Comparison of ENCODE assay signal across 1 cellular context in the genomic region with DNA sequence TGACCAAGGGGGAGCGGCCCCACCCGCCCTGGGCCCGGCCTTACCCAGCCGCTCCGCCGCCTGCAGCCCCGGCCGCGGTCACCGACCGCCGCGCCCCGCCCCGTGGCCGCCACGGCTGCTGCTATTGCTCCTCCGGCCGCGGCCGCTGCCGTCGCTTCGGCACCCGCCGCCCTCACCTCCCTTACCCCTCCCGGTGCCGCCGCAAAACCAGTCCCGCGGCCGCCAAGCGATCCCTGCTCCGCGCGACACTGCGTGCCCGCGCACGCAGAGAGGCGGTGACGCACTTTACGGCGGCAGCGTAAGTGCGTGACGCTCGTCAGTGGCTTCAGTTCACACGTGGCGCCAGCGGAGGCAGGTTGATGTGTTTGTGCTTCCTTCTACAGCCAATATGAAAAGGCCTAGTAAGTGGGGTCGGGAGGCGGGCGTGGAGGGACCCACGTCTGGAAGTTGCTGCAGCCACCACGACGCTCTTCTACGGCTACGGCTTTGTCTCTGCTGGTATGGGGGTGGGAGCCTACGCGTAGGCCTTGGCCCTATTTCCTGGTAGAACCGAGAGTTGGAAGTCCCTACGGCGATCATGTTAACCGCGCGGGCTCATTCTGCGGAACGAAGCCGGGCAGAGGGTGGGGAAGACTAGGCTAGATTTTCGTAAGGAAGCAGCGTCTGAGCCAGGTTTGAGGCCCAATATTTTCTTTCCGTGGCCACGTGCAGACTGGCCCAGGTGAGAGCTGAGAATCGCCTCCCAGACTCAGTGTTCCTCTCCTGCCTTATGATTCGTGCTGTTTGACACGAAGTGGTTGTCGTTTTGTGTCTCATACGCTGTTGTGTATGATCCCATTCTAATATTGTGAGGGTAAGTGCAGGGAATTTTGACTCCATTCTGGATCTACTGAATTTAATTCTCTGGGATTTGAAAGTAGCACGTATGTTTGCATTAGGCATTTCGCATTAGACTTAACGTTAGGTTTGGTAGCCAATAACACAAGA.
TF ChIP-seq lines count a peak whose summit lies in the region.

A gene with protein sequence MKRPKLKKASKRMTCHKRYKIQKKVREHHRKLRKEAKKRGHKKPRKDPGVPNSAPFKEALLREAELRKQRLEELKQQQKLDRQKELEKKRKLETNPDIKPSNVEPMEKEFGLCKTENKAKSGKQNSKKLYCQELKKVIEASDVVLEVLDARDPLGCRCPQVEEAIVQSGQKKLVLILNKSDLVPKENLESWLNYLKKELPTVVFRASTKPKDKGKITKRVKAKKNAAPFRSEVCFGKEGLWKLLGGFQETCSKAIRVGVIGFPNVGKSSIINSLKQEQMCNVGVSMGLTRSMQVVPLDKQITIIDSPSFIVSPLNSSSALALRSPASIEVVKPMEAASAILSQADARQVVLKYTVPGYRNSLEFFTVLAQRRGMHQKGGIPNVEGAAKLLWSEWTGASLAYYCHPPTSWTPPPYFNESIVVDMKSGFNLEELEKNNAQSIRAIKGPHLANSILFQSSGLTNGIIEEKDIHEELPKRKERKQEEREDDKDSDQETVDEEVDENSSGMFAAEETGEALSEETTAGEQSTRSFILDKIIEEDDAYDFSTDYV (plus strand): TSS at position 328 of the 987 bp plus-strand sequence. CDS start 61 bp downstream, at position 389.
A gene (minus strand): TSS at position 209 of the 987 bp plus-strand sequence.

TF ChIP-seq in H1, 55 proteins besides CTCF, POLR2A, EP300 and RAD21 (continues in another document):
- no peak for TF ChIP-seq CBX5 (IDR thresholded peaks at IDR 0.05; ENCODE audit: low read depth, low read length)
- TF ChIP-seq BRCA1 (IDR thresholded peaks at IDR 0.05; ENCODE audit: low read depth, low read length) = no peak
- TF ChIP-seq SUZ12 (IDR thresholded peaks at IDR 0.05; ENCODE audit: low read length) = no peak; the same call in 1 of the 2 replicates
- no peak for TF ChIP-seq POU5F1 (IDR thresholded peaks at IDR 0.05; ENCODE audit: low read depth, low read length)
- no peak for TF ChIP-seq MAFK (IDR thresholded peaks at IDR 0.05; ENCODE audit: low read depth, low read length)
- TF ChIP-seq CEBPB (IDR thresholded peaks at IDR 0.05; ENCODE audit: low read depth, low read length) = no peak
- no peak for TF ChIP-seq BACH1 (IDR thresholded peaks at IDR 0.05; ENCODE audit: low read length)
- TF ChIP-seq EZH2 (IDR thresholded peaks at IDR 0.05; ENCODE audit: low read depth, low read length, severe bottlenecking) = no peak
- peak; percentile 86 for TF ChIP-seq PHF8 (conservative IDR thresholded peaks at IDR 0.05; ENCODE audit: low read depth, low read length)
- no peak for TF ChIP-seq HDAC6 (IDR thresholded peaks at IDR 0.05; ENCODE audit: low read depth, low read length)
- peak; percentile 2 for TF ChIP-seq CTBP2 (IDR thresholded peaks at IDR 0.05; ENCODE audit: borderline replicate concordance, insufficient read depth, insufficient read length, low read length)
- no peak; the same call in 1 of the 2 replicates for TF ChIP-seq KDM5A (IDR thresholded peaks at IDR 0.05; ENCODE audit: low read length)
- TF ChIP-seq SRF (IDR thresholded peaks at IDR 0.05; ENCODE audit: low read depth, low read length) = no peak
- TF ChIP-seq TAF7 (optimal IDR thresholded peaks at IDR 0.05; ENCODE audit: borderline replicate concordance, low read depth, low read length) = peak; percentile 89
- no peak for TF ChIP-seq CHD2 (IDR thresholded peaks at IDR 0.05; ENCODE audit: low read length)
- TF ChIP-seq RXRA (IDR thresholded peaks at IDR 0.05; ENCODE audit: insufficient read depth, low read depth, low read length) = no peak
- TF ChIP-seq RFX5 (IDR thresholded peaks at IDR 0.05; ENCODE audit: borderline replicate concordance, low read depth, low read length) = no peak
- no peak for TF ChIP-seq BCL11A (IDR thresholded peaks at IDR 0.05; ENCODE audit: low read depth in 2 of 2, low read length in 2 of 2)
- no peak for TF ChIP-seq NANOG (IDR thresholded peaks at IDR 0.05; ENCODE audit: insufficient read depth, low read depth, low read length, poor library complexity, severe bottlenecking)
- TF ChIP-seq, protein P1, sequence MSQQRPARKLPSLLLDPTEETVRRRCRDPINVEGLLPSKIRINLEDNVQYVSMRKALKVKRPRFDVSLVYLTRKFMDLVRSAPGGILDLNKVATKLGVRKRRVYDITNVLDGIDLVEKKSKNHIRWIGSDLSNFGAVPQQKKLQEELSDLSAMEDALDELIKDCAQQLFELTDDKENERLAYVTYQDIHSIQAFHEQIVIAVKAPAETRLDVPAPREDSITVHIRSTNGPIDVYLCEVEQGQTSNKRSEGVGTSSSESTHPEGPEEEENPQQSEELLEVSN (IDR thresholded peaks at IDR 0.05) = peak; percentile 16; the same call in 1 of the 2 replicates
- peak; percentile 98 for TF ChIP-seq TAF1 (IDR thresholded peaks at IDR 0.05; ENCODE audit: low read depth, low read length)
- peak; percentile 96 for TF ChIP-seq TBP (IDR thresholded peaks at IDR 0.05; ENCODE audit: low read depth, low read length)
- no peak for TF ChIP-seq GTF2F1 (IDR thresholded peaks at IDR 0.05; ENCODE audit: borderline replicate concordance, low read depth, low read length)
- TF ChIP-seq NRF1 (IDR thresholded peaks at IDR 0.05; ENCODE audit: low read depth, low read length) = peak; percentile 18; the same call in 1 of the 2 replicates
- no peak for TF ChIP-seq EGR1 (IDR thresholded peaks at IDR 0.05; ENCODE audit: borderline replicate concordance, low read depth, low read length)
- TF ChIP-seq SP1 (IDR thresholded peaks at IDR 0.05; ENCODE audit: low read depth, low read length) = no peak
- no peak for TF ChIP-seq CBX8 (IDR thresholded peaks at IDR 0.05; ENCODE audit: borderline replicate concordance, low read depth, low read length)
- TF ChIP-seq JUND (IDR thresholded peaks at IDR 0.05; ENCODE audit: low read length) = peak; percentile 32; the same call in 1 of the 2 replicates
- no peak for TF ChIP-seq FOSL1 (IDR thresholded peaks at IDR 0.05; ENCODE audit: insufficient read depth, low read depth, low read length)
- TF ChIP-seq RBBP5 (IDR thresholded peaks at IDR 0.05; ENCODE audit: borderline replicate concordance, low read depth, low read length) = peak; percentile 77; the same call in 1 of the 2 replicates
- no peak for TF ChIP-seq JUN (IDR thresholded peaks at IDR 0.05; ENCODE audit: low read depth, low read length)
- TF ChIP-seq SP2 (IDR thresholded peaks at IDR 0.05; ENCODE audit: low read length) = no peak
- TF ChIP-seq SAP30 (IDR thresholded peaks at IDR 0.05; ENCODE audit: insufficient read depth, insufficient replicate concordance, low read length) = peak; percentile 98
- TF ChIP-seq SIN3A (conservative IDR thresholded peaks at IDR 0.05 in 1 of 2, IDR thresholded peaks at IDR 0.05 in 1 of 2; ENCODE audit: low read depth in 1 of 2, low read length in 2 of 2) = peak; percentile 17 to 92; a peak in 2 of 4 replicates
- TF ChIP-seq, protein P2, sequence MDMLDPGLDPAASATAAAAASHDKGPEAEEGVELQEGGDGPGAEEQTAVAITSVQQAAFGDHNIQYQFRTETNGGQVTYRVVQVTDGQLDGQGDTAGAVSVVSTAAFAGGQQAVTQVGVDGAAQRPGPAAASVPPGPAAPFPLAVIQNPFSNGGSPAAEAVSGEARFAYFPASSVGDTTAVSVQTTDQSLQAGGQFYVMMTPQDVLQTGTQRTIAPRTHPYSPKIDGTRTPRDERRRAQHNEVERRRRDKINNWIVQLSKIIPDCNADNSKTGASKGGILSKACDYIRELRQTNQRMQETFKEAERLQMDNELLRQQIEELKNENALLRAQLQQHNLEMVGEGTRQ (IDR thresholded peaks at IDR 0.05; ENCODE audit: low read length) = 0 out of 2 replicates have a peak, but pooled peaks have one; percentile 20
- TF ChIP-seq, protein P3, sequence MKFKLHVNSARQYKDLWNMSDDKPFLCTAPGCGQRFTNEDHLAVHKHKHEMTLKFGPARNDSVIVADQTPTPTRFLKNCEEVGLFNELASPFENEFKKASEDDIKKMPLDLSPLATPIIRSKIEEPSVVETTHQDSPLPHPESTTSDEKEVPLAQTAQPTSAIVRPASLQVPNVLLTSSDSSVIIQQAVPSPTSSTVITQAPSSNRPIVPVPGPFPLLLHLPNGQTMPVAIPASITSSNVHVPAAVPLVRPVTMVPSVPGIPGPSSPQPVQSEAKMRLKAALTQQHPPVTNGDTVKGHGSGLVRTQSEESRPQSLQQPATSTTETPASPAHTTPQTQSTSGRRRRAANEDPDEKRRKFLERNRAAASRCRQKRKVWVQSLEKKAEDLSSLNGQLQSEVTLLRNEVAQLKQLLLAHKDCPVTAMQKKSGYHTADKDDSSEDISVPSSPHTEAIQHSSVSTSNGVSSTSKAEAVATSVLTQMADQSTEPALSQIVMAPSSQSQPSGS (IDR thresholded peaks at IDR 0.05; ENCODE audit: low read length) = no peak
- TF ChIP-seq, protein P4, sequence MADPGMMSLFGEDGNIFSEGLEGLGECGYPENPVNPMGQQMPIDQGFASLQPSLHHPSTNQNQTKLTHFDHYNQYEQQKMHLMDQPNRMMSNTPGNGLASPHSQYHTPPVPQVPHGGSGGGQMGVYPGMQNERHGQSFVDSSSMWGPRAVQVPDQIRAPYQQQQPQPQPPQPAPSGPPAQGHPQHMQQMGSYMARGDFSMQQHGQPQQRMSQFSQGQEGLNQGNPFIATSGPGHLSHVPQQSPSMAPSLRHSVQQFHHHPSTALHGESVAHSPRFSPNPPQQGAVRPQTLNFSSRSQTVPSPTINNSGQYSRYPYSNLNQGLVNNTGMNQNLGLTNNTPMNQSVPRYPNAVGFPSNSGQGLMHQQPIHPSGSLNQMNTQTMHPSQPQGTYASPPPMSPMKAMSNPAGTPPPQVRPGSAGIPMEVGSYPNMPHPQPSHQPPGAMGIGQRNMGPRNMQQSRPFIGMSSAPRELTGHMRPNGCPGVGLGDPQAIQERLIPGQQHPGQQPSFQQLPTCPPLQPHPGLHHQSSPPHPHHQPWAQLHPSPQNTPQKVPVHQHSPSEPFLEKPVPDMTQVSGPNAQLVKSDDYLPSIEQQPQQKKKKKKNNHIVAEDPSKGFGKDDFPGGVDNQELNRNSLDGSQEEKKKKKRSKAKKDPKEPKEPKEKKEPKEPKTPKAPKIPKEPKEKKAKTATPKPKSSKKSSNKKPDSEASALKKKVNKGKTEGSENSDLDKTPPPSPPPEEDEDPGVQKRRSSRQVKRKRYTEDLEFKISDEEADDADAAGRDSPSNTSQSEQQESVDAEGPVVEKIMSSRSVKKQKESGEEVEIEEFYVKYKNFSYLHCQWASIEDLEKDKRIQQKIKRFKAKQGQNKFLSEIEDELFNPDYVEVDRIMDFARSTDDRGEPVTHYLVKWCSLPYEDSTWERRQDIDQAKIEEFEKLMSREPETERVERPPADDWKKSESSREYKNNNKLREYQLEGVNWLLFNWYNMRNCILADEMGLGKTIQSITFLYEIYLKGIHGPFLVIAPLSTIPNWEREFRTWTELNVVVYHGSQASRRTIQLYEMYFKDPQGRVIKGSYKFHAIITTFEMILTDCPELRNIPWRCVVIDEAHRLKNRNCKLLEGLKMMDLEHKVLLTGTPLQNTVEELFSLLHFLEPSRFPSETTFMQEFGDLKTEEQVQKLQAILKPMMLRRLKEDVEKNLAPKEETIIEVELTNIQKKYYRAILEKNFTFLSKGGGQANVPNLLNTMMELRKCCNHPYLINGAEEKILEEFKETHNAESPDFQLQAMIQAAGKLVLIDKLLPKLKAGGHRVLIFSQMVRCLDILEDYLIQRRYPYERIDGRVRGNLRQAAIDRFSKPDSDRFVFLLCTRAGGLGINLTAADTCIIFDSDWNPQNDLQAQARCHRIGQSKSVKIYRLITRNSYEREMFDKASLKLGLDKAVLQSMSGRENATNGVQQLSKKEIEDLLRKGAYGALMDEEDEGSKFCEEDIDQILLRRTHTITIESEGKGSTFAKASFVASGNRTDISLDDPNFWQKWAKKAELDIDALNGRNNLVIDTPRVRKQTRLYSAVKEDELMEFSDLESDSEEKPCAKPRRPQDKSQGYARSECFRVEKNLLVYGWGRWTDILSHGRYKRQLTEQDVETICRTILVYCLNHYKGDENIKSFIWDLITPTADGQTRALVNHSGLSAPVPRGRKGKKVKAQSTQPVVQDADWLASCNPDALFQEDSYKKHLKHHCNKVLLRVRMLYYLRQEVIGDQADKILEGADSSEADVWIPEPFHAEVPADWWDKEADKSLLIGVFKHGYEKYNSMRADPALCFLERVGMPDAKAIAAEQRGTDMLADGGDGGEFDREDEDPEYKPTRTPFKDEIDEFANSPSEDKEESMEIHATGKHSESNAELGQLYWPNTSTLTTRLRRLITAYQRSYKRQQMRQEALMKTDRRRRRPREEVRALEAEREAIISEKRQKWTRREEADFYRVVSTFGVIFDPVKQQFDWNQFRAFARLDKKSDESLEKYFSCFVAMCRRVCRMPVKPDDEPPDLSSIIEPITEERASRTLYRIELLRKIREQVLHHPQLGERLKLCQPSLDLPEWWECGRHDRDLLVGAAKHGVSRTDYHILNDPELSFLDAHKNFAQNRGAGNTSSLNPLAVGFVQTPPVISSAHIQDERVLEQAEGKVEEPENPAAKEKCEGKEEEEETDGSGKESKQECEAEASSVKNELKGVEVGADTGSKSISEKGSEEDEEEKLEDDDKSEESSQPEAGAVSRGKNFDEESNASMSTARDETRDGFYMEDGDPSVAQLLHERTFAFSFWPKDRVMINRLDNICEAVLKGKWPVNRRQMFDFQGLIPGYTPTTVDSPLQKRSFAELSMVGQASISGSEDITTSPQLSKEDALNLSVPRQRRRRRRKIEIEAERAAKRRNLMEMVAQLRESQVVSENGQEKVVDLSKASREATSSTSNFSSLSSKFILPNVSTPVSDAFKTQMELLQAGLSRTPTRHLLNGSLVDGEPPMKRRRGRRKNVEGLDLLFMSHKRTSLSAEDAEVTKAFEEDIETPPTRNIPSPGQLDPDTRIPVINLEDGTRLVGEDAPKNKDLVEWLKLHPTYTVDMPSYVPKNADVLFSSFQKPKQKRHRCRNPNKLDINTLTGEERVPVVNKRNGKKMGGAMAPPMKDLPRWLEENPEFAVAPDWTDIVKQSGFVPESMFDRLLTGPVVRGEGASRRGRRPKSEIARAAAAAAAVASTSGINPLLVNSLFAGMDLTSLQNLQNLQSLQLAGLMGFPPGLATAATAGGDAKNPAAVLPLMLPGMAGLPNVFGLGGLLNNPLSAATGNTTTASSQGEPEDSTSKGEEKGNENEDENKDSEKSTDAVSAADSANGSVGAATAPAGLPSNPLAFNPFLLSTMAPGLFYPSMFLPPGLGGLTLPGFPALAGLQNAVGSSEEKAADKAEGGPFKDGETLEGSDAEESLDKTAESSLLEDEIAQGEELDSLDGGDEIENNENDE (IDR thresholded peaks at IDR 0.05; ENCODE audit: insufficient replicate concordance, low read length) = no peak
- TF ChIP-seq ASH2L (IDR thresholded peaks at IDR 0.05; ENCODE audit: low read length) = no peak
- peak; percentile 0 to 47; a peak in 1 of 4 replicates for TF ChIP-seq HDAC2 (IDR thresholded peaks at IDR 0.05; ENCODE audit: borderline replicate concordance in 1 of 2, low read depth in 2 of 2, low read length in 2 of 2)
- TF ChIP-seq, protein P5, sequence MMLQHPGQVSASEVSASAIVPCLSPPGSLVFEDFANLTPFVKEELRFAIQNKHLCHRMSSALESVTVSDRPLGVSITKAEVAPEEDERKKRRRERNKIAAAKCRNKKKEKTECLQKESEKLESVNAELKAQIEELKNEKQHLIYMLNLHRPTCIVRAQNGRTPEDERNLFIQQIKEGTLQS (IDR thresholded peaks at IDR 0.05; ENCODE audit: insufficient read depth, low read depth, low read length) = peak; percentile 85
- TF ChIP-seq GABPA (IDR thresholded peaks at IDR 0.05; ENCODE audit: borderline replicate concordance, insufficient read depth, low read length) = no peak
- TF ChIP-seq ZNF274 (IDR thresholded peaks at IDR 0.05; ENCODE audit: borderline replicate concordance, extremely low read depth, low read length) = no peak
- peak; percentile 92 for TF ChIP-seq POLR2AphosphoS5 (IDR thresholded peaks at IDR 0.05; ENCODE audit: low read depth, low read length)
- TF ChIP-seq CHD1 (IDR thresholded peaks at IDR 0.05; ENCODE audit: low read depth, low read length) = no peak
- TF ChIP-seq KDM4A (IDR thresholded peaks at IDR 0.05; ENCODE audit: low read depth, low read length, severe bottlenecking) = no peak
- no peak for TF ChIP-seq SP4 (IDR thresholded peaks at IDR 0.05; ENCODE audit: low read length)
- TF ChIP-seq CREB1 (IDR thresholded peaks at IDR 0.05) = peak; percentile 92
